Comparison of ENCODE assay signal across 1 cellular context in genomic region chr5:124880903-124881302, GRCh38.
TF ChIP-seq lines count a peak whose summit lies in the region.

No MANE protein-coding gene starts in this region.

TF ChIP-seq in GM12878, 131 proteins besides CTCF, POLR2A, EP300 and RAD21:
- TF ChIP-seq HCFC1 (IDR thresholded peaks at IDR 0.05; ENCODE audit: low read length) (no peak), ZZZ3 (IDR thresholded peaks at IDR 0.05; ENCODE audit: control insufficient read depth, insufficient read length, low read depth) (no peak), FOXM1 (IDR thresholded peaks at IDR 0.05; ENCODE audit: low read depth, low read length) (no peak)
TF ChIP-seq in GM12878: peak in this region for 0.
